8 cellular contexts compared by ENCODE assay signal in the genomic region with DNA sequence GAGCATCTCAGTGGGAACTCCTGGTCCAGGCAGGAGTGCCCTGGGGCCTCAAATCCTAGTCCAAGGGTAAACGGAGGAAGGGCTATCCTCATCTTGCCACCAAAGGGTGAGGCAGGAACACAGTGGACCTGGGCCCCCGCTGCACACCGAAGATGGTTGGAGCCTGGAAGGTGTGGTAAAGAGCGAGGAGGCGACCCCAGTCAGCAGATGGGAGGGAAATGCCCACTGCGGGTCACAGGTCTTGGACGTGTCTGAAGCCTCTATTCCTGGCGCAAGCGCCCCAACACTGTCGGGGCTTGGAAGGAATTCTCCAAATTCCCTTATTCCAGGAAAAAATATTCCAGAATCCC. TPM values are rescaled to one million over a fixed set of nuclear protein-coding genes. Genes with fewer than 3 reads are reported as not detected.
DNase-seq lines count a peak whose midpoint lies in the region; ATAC-seq and TF ChIP-seq lines count a peak whose summit lies in the region.

No MANE protein-coding gene starts in this region.

- H3K4me1 Mint-ChIP-seq in activated T-helper 1 cell treated with anti-CD3 and anti-CD28 coated beads, Interleukin-12 subunit alpha, Interleukin-12 subunit beta, Interleukin-2, Interleukin-4 antibody, amounts not matched to agents 30 ng/mL and 10 ng/mL and 1 ng/mL, durations not matched to agents 14 hours and 24 hours and 36 hours (ENCODE audit: low read depth): no peaks in the 10 kb centered on the region

- peak overlapping the region; percentile 94 for H3K4me2 ChIP-seq in hepatocyte

- H3K9me2 ChIP-seq in hepatocyte (replicated peaks; ENCODE audit: insufficient read depth): no peaks in the 10 kb centered on the region

- ATAC-seq in HG03432 (IDR thresholded peaks at IDR 0.05; ENCODE audit: unreplicated experiment): no peak
- ATAC-seq in GM19328 (IDR thresholded peaks at IDR 0.05; ENCODE audit: unreplicated experiment): no peak

- H3K4me3 Mint-ChIP-seq in activated T-helper 1 cell treated with anti-CD3 and anti-CD28 coated beads, Interleukin-12 subunit alpha, Interleukin-12 subunit beta, Interleukin-2, Interleukin-4 antibody, amounts not matched to agents 30 ng/mL and 10 ng/mL and 1 ng/mL, durations not matched to agents 14 hours and 24 hours and 36 hours: peak overlapping the region; percentile 75

- peak overlapping the region; percentile 68 for H2AFZ ChIP-seq in hepatocyte

- no peak for DNase-seq in HAP-1 (ENCODE audit: low spot score in 2 of 2)
- DNase-seq in activated T-helper 1 cell treated with anti-CD3 and anti-CD28 coated beads, Interleukin-12 subunit alpha, Interleukin-12 subunit beta, Interleukin-2, Interleukin-4 antibody, amounts not matched to agents 30 ng/mL and 10 ng/mL and 1 ng/mL, durations not matched to agents 14 hours and 24 hours and 36 hours (ENCODE audit: low spot score): no peak
- DNase-seq in hepatocyte (ENCODE audit: low spot score): no peak
- no peak for DNase-seq in SW 1271 (lab: John Stamatoyannopoulos, UW)
- no peak for DNase-seq in COR-L47 (lab: John Stamatoyannopoulos, UW)

- peak overlapping the region; percentile 47 for H3K4me3 ChIP-seq in HAP-1
- H3K4me3 ChIP-seq in hepatocyte: peak overlapping the region; percentile 55
- peak overlapping the region; percentile 61 to 73 (median 73) for H3K4me3 ChIP-seq in skeletal muscle tissue (ENCODE audit: low read length in 3 of 3)

- peak overlapping the region; percentile 61 to 72 (median 64) for H3K9ac ChIP-seq in skeletal muscle tissue (ENCODE audit: low read depth in 1 of 3, low read length in 3 of 3)

- H4K20me1 ChIP-seq in hepatocyte (ENCODE audit: insufficient read depth, poor library complexity, severe bottlenecking): peaks cover 5% of the 10 kb centered on the region

- TF ChIP-seq CTCF in hepatocyte (IDR thresholded peaks at IDR 0.05; ENCODE audit: poor library complexity): no peak

- no peaks in the 10 kb centered on the region for H3K9me3 Mint-ChIP-seq in activated T-helper 1 cell treated with anti-CD3 and anti-CD28 coated beads, Interleukin-12 subunit alpha, Interleukin-12 subunit beta, Interleukin-2, Interleukin-4 antibody, amounts not matched to agents 30 ng/mL and 10 ng/mL and 1 ng/mL, durations not matched to agents 14 hours and 24 hours and 36 hours

- H3K27me3 ChIP-seq in HAP-1 (ENCODE audit: low read depth) (no peaks in the 10 kb centered on the region), hepatocyte (no peaks in the 10 kb centered on the region), skeletal muscle tissue (ENCODE audit: control insufficient read depth in 3 of 3, insufficient read depth in 3 of 3, low read length in 3 of 3) (no peaks in the 10 kb centered on the region)

- peaks cover 32% of the 10 kb centered on the region for H3K79me2 ChIP-seq in hepatocyte

- no peaks in the 10 kb centered on the region for H3K36me3 Mint-ChIP-seq in activated T-helper 1 cell treated with anti-CD3 and anti-CD28 coated beads, Interleukin-12 subunit alpha, Interleukin-12 subunit beta, Interleukin-2, Interleukin-4 antibody, amounts not matched to agents 30 ng/mL and 10 ng/mL and 1 ng/mL, durations not matched to agents 14 hours and 24 hours and 36 hours (ENCODE audit: low read depth)

- peaks cover 41% of the 10 kb centered on the region for H3K27me3 Mint-ChIP-seq in activated T-helper 1 cell treated with anti-CD3 and anti-CD28 coated beads, Interleukin-12 subunit alpha, Interleukin-12 subunit beta, Interleukin-2, Interleukin-4 antibody, amounts not matched to agents 30 ng/mL and 10 ng/mL and 1 ng/mL, durations not matched to agents 14 hours and 24 hours and 36 hours (ENCODE audit: insufficient read depth)

- no peaks in the 10 kb centered on the region for H3K9me3 ChIP-seq in HAP-1
- no peaks in the 10 kb centered on the region for H3K9me3 ChIP-seq in hepatocyte (ENCODE audit: low read depth)
- no peaks in the 10 kb centered on the region for H3K9me3 ChIP-seq in skeletal muscle tissue (ENCODE audit: control insufficient read depth in 3 of 3, low read length in 3 of 3)

- WGBS in hepatocyte (ENCODE audit: low lambda C conversion rate, missing lambda C conversion rate): 44% methylated on average over 10 of the region's 10 CpGs

- intact Hi-C loops in activated T-helper 1 cell treated with anti-CD3 and anti-CD28 coated beads, Interleukin-12 subunit alpha, Interleukin-12 subunit beta, Interleukin-2, Interleukin-4 antibody, amounts not matched to agents 30 ng/mL and 10 ng/mL and 1 ng/mL, durations not matched to agents 14 hours and 24 hours and 36 hours (cut with micrococcal nuclease): no loop called here

- H3K27ac Mint-ChIP-seq in activated T-helper 1 cell treated with anti-CD3 and anti-CD28 coated beads, Interleukin-12 subunit alpha, Interleukin-12 subunit beta, Interleukin-2, Interleukin-4 antibody, amounts not matched to agents 30 ng/mL and 10 ng/mL and 1 ng/mL, durations not matched to agents 14 hours and 24 hours and 36 hours: no peak overlapping the region

- H3K4me1 ChIP-seq in HAP-1: peaks cover 9% of the 10 kb centered on the region
- H3K4me1 ChIP-seq in hepatocyte (ENCODE audit: insufficient read depth): peaks cover 24% of the 10 kb centered on the region
- peaks cover 20 to 27% (median 26%) of the 10 kb centered on the region in 3 donors for H3K4me1 ChIP-seq in skeletal muscle tissue (ENCODE audit: control insufficient read depth in 3 of 3, insufficient read depth in 3 of 3, low read length in 3 of 3)

- in situ Hi-C loops in HAP-1 (cut with MboI; ENCODE audit: low sequenced_read_pairs): no loop called here

- peak overlapping the region; percentile 90 for H3K27ac ChIP-seq in hepatocyte
- no peak overlapping the region for H3K27ac ChIP-seq in skeletal muscle tissue (ENCODE audit: low read depth, low read length)

- H3K36me3 ChIP-seq in HAP-1 (replicated peaks): no peaks in the 10 kb centered on the region
- H3K36me3 ChIP-seq in hepatocyte (replicated peaks; ENCODE audit: insufficient read depth, low read depth): no peaks in the 10 kb centered on the region
- no peaks in the 10 kb centered on the region for H3K36me3 ChIP-seq in skeletal muscle tissue (ENCODE audit: control insufficient read depth in 3 of 3, insufficient read depth in 3 of 3, low read length in 3 of 3)

RNA-seq across cellular contexts. Expression of a gene that starts 38.5 kb away (rescaled TPM):
- total RNA-seq in activated T-helper 1 cell treated with anti-CD3 and anti-CD28 coated beads, Interleukin-12 subunit alpha, Interleukin-12 subunit beta, Interleukin-2, Interleukin-4 antibody, amounts not matched to agents 30 ng/mL and 10 ng/mL and 1 ng/mL, durations not matched to agents 14 hours and 24 hours and 36 hours: 0.05 TPM in 1 of 2 replicates, not detected in the other
- 7.6 and 9.0 TPM in 2 replicates for total RNA-seq in hepatocyte
- 6.8 and 6.9 TPM in 2 replicates for polyA plus RNA-seq in hepatocyte
- total RNA-seq in skeletal muscle tissue: 38.6 TPM
